ENCODE assay signal across 9 cellular contexts in the genomic region with DNA sequence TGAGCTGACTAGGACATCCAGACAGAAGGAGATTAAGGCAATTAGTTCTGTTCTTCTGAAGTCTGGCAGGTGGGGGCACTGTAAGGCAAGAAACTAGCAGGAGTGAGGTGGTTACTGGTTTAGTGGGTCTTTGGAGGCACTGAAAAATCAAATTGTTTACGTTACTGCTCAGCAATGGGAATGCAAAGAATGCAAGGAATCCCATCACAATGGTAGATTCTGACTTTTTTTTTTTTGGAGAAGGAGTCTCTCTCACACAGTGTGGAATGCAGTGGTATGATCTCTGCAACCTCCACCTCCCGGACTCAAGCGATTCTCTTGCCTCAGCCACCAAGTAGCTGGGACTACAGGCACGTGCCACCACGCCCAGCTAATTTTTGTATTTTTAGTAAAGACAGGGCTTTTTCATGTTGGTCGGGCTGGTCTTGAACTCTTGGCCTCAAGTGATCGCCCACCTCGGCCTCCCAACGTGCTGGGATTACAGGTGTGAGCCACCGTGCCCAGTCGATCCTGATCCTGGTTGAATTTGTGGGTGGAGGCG. TPM values are rescaled to one million over a fixed set of nuclear protein-coding genes. Genes with fewer than 3 reads are reported as not detected.
DNase-seq lines count a peak whose midpoint lies in the region; ATAC-seq, FAIRE-seq and TF ChIP-seq lines count a peak whose summit lies in the region.
"Had no signal": no experiment of that assay in that cellular context is flagged by ENCODE, and none has a peak within 500 bp of the region (broad histone marks: within the 10 kb centered on the region; RNA-seq: fewer than 3 reads in every experiment).

No MANE protein-coding gene starts in this region.

- H3K79me2 ChIP-seq in ACC112 (ENCODE audit: control insufficient read depth, insufficient read depth, low read length, unreplicated experiment) = no peaks in the 10 kb centered on the region

- TF ChIP-seq POLR2A in GM12891 (IDR thresholded peaks at IDR 0.05; ENCODE audit: low read depth, low read length) = no peak

- H3K9me3 ChIP-seq in adipocyte (ENCODE audit: control insufficient read depth, low read length) = no peaks in the 10 kb centered on the region
- H3K9me3 ChIP-seq: neutrophil had no signal

- peak; percentile 63 for DNase-seq in HK-2 (ENCODE audit: unreplicated experiment)
- peak; percentile 89 for DNase-seq in adipocyte (ENCODE audit: low read depth)
- peak; percentile 95 for DNase-seq in iPS DF 4.7 (ENCODE audit: extremely low read depth, low spot score)
- DNase-seq in GM12891 (ENCODE audit: insufficient read length, low spot score) = no peak
- no peak for DNase-seq in NCI-H2081 (lab: John Stamatoyannopoulos, UW)
- no peak for DNase-seq in NCI-H1417 treated with DMSO at 0.1 percent for 48 hours (lab: John Stamatoyannopoulos, UW)

- H3K9ac ChIP-seq in adipocyte (ENCODE audit: low read length) = no peak overlapping the region

- ATAC-seq in GM18517 (IDR thresholded peaks at IDR 0.05; ENCODE audit: unreplicated experiment) = no peak

- peak overlapping the region; percentile 52 for H3K27ac ChIP-seq in ACC112 (ENCODE audit: low read depth, low read length)
- H3K27ac ChIP-seq: neutrophil had no signal

- FAIRE-seq in GM12891 (lab: Jason Lieb, UNC) = no peak

- H3K36me3 ChIP-seq in ACC112 (ENCODE audit: insufficient read depth, low read length) (no peaks in the 10 kb centered on the region), adipocyte (ENCODE audit: control insufficient read depth, insufficient read depth, low read length, severe bottlenecking) (no peaks in the 10 kb centered on the region)
- H3K36me3 ChIP-seq: neutrophil had no signal

- H3K4me1 ChIP-seq in ACC112 (ENCODE audit: control insufficient read depth, insufficient read depth, low read length, unreplicated experiment) = peaks cover 26% of the 10 kb centered on the region
- H3K4me1 ChIP-seq in adipocyte (ENCODE audit: control insufficient read depth, insufficient read depth, low read length) = peaks cover 23% of the 10 kb centered on the region

- no peak overlapping the region for H2AFZ ChIP-seq in ACC112 (ENCODE audit: low read length, unreplicated experiment)

- H3K27me3 ChIP-seq in ACC112 (ENCODE audit: insufficient read depth, low read length) (no peaks in the 10 kb centered on the region), adipocyte (replicated peaks; ENCODE audit: control insufficient read depth, insufficient read depth, low read length) (no peaks in the 10 kb centered on the region)
- H3K27me3 ChIP-seq: neutrophil had no signal

- H3K4me3 ChIP-seq in ACC112 (ENCODE audit: low read depth, low read length) (no peak overlapping the region), adipocyte (ENCODE audit: low read length) (no peak overlapping the region)

TF ChIP-seq in GM12891, 5 proteins besides CTCF, POLR2A, EP300 and RAD21:
- TF ChIP-seq POU2F2 (IDR thresholded peaks at IDR 0.05; ENCODE audit: low read depth, low read length) (no peak), SPI1 (IDR thresholded peaks at IDR 0.05; ENCODE audit: low read depth, low read length) (no peak), POLR2AphosphoS5 (IDR thresholded peaks at IDR 0.05; ENCODE audit: low read depth, low read length) (no peak), PAX5 (IDR thresholded peaks at IDR 0.05; ENCODE audit: insufficient read depth, low read length, severe bottlenecking) (no peak), TAF1 (IDR thresholded peaks at IDR 0.05; ENCODE audit: low read depth, low read length) (no peak)

RNA-seq across cellular contexts. Expression of gene FAM107A, which starts 16.4 kb away (rescaled TPM):
- polyA plus RNA-seq in GM12891 (2012; ENCODE audit: low read depth, missing spikeins) = not detected

RNA-seq across cellular contexts. Expression of gene ACOX2, which starts 23.9 kb away (rescaled TPM):
- polyA plus RNA-seq in GM12891 (2012; ENCODE audit: low read depth, missing spikeins) = not detected

Comparison
In these comparisons a context has a peak if more than half of its experiments do, and no peak if none do; other contexts are left out.
1. DNase-seq: peak in HK-2 (single experiment), adipocyte (single experiment) and iPS DF 4.7 (single experiment); none in GM12891 (single experiment), NCI-H2081 (0 of 2) and NCI-H1417 treated with DMSO at 0.1 percent for 48 hours (single experiment).